Comparison of ENCODE assay signal across 35 cellular contexts in genomic region chr17:43461185-43461584, GRCh38. TPM values are rescaled to one million over a fixed set of nuclear protein-coding genes. Genes with fewer than 3 reads are reported as not detected.
DNase-seq lines count a peak whose midpoint lies in the region; ATAC-seq, FAIRE-seq and TF ChIP-seq lines count a peak whose summit lies in the region.
"Had no signal": no experiment of that assay in that cellular context is flagged by ENCODE, and none has a peak within 500 bp of the region (broad histone marks: within the 10 kb centered on the region; RNA-seq: fewer than 3 reads in every experiment).

No MANE protein-coding gene starts in this region.

- CTCF ChIA-PET in HepG2 (lab: Yijun Ruan, JAX; ENCODE audit: low intra/inter-chr PET ratio, low total read pairs) = no interaction called here

- peak in 1 of 2 experiments; percentile 49; a peak in 1 of 4 replicates for TF ChIP-seq EP300 in HepG2 (IDR thresholded peaks at IDR 0.05; ENCODE audit: low read depth in 2 of 2, low read length in 2 of 2)
- TF ChIP-seq EP300 in HepG2 (CRISPR knock-in tag; IDR thresholded peaks at IDR 0.05; ENCODE audit: borderline replicate concordance) = no peak

- DNase-seq in HepG2 (ENCODE audit: low spot score) = no peak
- no peak for DNase-seq in right lobe of liver
- no peak for DNase-seq in nephron progenitor cell
- DNase-seq in AG08396 (ENCODE audit: low spot score) = no peak
- DNase-seq in stimulated activated naive CD4-positive, alpha-beta T cell (lab: John Stamatoyannopoulos, UW) = no peak
- DNase-seq: 8988T; ACHN; AML-193; BE2C; C1 segment of cervical spinal cord; Caco-2; Calu3; CD4-positive, alpha-beta memory T cell; CD4-positive, alpha-beta T cell; CD4-positive, CD25-positive, alpha-beta regulatory T cell; CD8-positive, alpha-beta memory T cell; CD8-positive, alpha-beta T cell; COR-L47; DMS 273 treated with DMSO at 0.1 percent for 48 hours; DMS153; DMS53; DMS79; DMS79 treated with DMSO at 0.1 percent for 48 hours; DND-41; EL had no signal

- no peak for FAIRE-seq in HepG2 (lab: Jason Lieb, UNC)
- FAIRE-seq: A204.1, A549, D721Med had no signal

- H3K4me3 Mint-ChIP-seq in nephron progenitor cell = no peak overlapping the region
- H3K4me3 Mint-ChIP-seq: B cell; CD14-positive monocyte; CD4-positive, alpha-beta memory T cell; CD4-positive, alpha-beta T cell; CD4-positive, CD25-positive, alpha-beta regulatory T cell; CD8-positive, alpha-beta memory T cell; CD8-positive, alpha-beta T cell had no signal

- no peaks in the 10 kb centered on the region for H3K9me3 Mint-ChIP-seq in nephron progenitor cell
- H3K9me3 Mint-ChIP-seq: CD4-positive, alpha-beta T cell; CD8-positive, alpha-beta memory T cell; CD8-positive, alpha-beta T cell had no signal

- WGBS in HepG2 (ENCODE audit: low lambda C conversion rate) = 49% methylated on average over 1 of the region's 1 CpG
- WGBS in right lobe of liver (ENCODE audit: insufficient coverage, low coverage, low lambda C conversion rate, missing lambda C conversion rate) = 33% methylated on average over 1 of the region's 1 CpG
- WGBS in liver = 39% methylated on average over 1 of the region's 1 CpG

- no peaks in the 10 kb centered on the region for H3K79me2 ChIP-seq in HepG2 (ENCODE audit: insufficient read depth, low read length)

- H3K9ac ChIP-seq in HepG2 (ENCODE audit: insufficient read depth, low read depth, low read length) = no peak overlapping the region
- H3K9ac ChIP-seq in liver (ENCODE audit: low read depth in 1 of 2, low read length in 2 of 2) = no peak overlapping the region
- H3K9ac ChIP-seq: BLaER1; BLaER1 treated with 17β-estradiol and CSF1 and Interleukin-3, amounts not matched to agents 10 nM and 100 nM had no signal

- no TSS peak for BruUV-seq in HepG2 (replicated peaks; lab: Mats Ljungman, UMichigan)

- no peak for TF ChIP-seq POLR2A in HepG2 (IDR thresholded peaks at IDR 0.05; ENCODE audit: insufficient read depth in 1 of 2, low read depth in 2 of 2, low read length in 2 of 2)
- no peak for TF ChIP-seq POLR2A in right lobe of liver (IDR thresholded peaks at IDR 0.05)

- H3K4me2 ChIP-seq in HepG2 (ENCODE audit: low read depth, low read length) = no peak overlapping the region
- H3K4me2 ChIP-seq: A549; BLaER1; BLaER1 treated with 17β-estradiol and CSF1 and Interleukin-3, amounts not matched to agents 10 nM and 100 nM had no signal

- H3K4me3 ChIP-seq in HepG2 (replicated peaks in 1 of 3; ENCODE audit: insufficient read depth in 1 of 3, low read depth in 2 of 3, low read length in 3 of 3) (no peak overlapping the region), right lobe of liver (no peak overlapping the region), liver (ENCODE audit: low read depth in 1 of 3, low read length in 3 of 3) (no peak overlapping the region)
- H3K4me3 ChIP-seq: A549; BLaER1; BLaER1 treated with 17β-estradiol and CSF1 and Interleukin-3, amounts not matched to agents 10 nM and 100 nM had no signal

- H3K36me3 Mint-ChIP-seq in nephron progenitor cell (ENCODE audit: low read depth) = no peaks in the 10 kb centered on the region
- H3K36me3 Mint-ChIP-seq: CD14-positive monocyte; CD4-positive, alpha-beta memory T cell; CD4-positive, CD25-positive, alpha-beta regulatory T cell; CD8-positive, alpha-beta memory T cell; CD8-positive, alpha-beta T cell had no signal

- intact Hi-C loops in HepG2 (cut with micrococcal nuclease; ENCODE audit: unreplicated experiment) (no loop called here), right lobe of liver (cut with DNase I) (loop anchor here in 1 of 2 donors (10.0 kb wide), 1 partner anchor 56 kb away; no protein-coding TSS in a partner anchor)

- peak overlapping the region; percentile 7 for H3K27ac Mint-ChIP-seq in nephron progenitor cell
- H3K27ac Mint-ChIP-seq: B cell; CD14-positive monocyte; CD4-positive, alpha-beta T cell; CD4-positive, CD25-positive, alpha-beta regulatory T cell; CD8-positive, alpha-beta memory T cell; CD8-positive, alpha-beta T cell had no signal

- no peak for ATAC-seq in HepG2
- ATAC-seq in right lobe of liver = no peak
- ATAC-seq: A549; CD8-positive, alpha-beta T cell had no signal

- TF ChIP-seq CTCF in HepG2 (CRISPR knock-in tag; IDR thresholded peaks at IDR 0.05) (no peak), right lobe of liver (IDR thresholded peaks at IDR 0.05) (no peak), liver (IDR thresholded peaks at IDR 0.05; ENCODE audit: low read depth, low read length, missing input control) (no peak), nephron progenitor cell (IDR thresholded peaks at IDR 0.05) (no peak)

- H3K27ac ChIP-seq in HepG2 (ENCODE audit: extremely low read length, insufficient read depth, low read length) (peak overlapping the region; percentile 3), right lobe of liver (peak overlapping the region in 1 of 3 donors; percentile 27), liver (ENCODE audit: low read depth in 1 of 2, low read length in 2 of 2) (peak overlapping the region; percentile 3 to 48)
- H3K27ac ChIP-seq: 22Rv1; A549; BLaER1; BLaER1 treated with 17β-estradiol and CSF1 and Interleukin-3, amounts not matched to agents 10 nM and 100 nM; C4-2B had no signal

- POLR2A ChIA-PET in HepG2 (lab: Yijun Ruan, JAX) = interaction anchor here (0.6 to 1.7 kb wide), 4 partner anchors 15 to 93 kb away, joined by 3 to 10 read pairs (median 4); partner anchors contain the start of gene ARL4D

- H3K4me1 ChIP-seq in HepG2 (ENCODE audit: insufficient read depth, low read length) (peaks cover 75% of the 10 kb centered on the region), right lobe of liver (peaks cover 0 to 55% (median 23%) of the 10 kb centered on the region in 4 donors), liver (ENCODE audit: control insufficient read depth in 4 of 4, insufficient read depth in 4 of 4, low read length in 3 of 4) (peaks cover 13 to 38% (median 26%) of the 10 kb centered on the region in 4 donors)
- H3K4me1 ChIP-seq: BE2C had no signal

- H4K20me1 ChIP-seq in HepG2 (ENCODE audit: insufficient read depth, low read length) = no peaks in the 10 kb centered on the region
- H4K20me1 ChIP-seq: BLaER1; BLaER1 treated with 17β-estradiol and CSF1 and Interleukin-3, amounts not matched to agents 10 nM and 100 nM had no signal

- H3K4me1 Mint-ChIP-seq in nephron progenitor cell = peaks cover 25% of the 10 kb centered on the region
- H3K4me1 Mint-ChIP-seq: B cell had no signal

- TF ChIP-seq RAD21 in HepG2 (CRISPR knock-in tag; IDR thresholded peaks at IDR 0.05) = no peak
- no peak for TF ChIP-seq RAD21 in liver (IDR thresholded peaks at IDR 0.05)

- no peaks in the 10 kb centered on the region for H3K27me3 ChIP-seq in HepG2 (ENCODE audit: control insufficient read depth in 1 of 2, insufficient read depth in 2 of 2, low read length in 2 of 2)
- no peaks in the 10 kb centered on the region for H3K27me3 ChIP-seq in right lobe of liver
- H3K27me3 ChIP-seq in liver (ENCODE audit: control insufficient read depth in 4 of 4, insufficient read depth in 4 of 4, low read length in 3 of 4) = no peaks in the 10 kb centered on the region
- H3K27me3 ChIP-seq: BE2C; BLaER1; BLaER1 treated with 17β-estradiol and CSF1 and Interleukin-3, amounts not matched to agents 10 nM and 100 nM had no signal

- in situ Hi-C loops in HepG2 (cut with HindIII; ENCODE audit: extremely low pct_ligation_motif_present, low pct_unique_long_range_greater_than_20kb) = no loop called here

- H2AFZ ChIP-seq in HepG2 (ENCODE audit: low read length) = no peak overlapping the region

- H3K9me3 ChIP-seq in HepG2 (ENCODE audit: low read length) (no peaks in the 10 kb centered on the region), right lobe of liver (no peaks in the 10 kb centered on the region), liver (ENCODE audit: control insufficient read depth in 4 of 4, low read length in 3 of 4) (no peaks in the 10 kb centered on the region)
- H3K9me3 ChIP-seq: A549; BE2C; BLaER1; BLaER1 treated with 17β-estradiol and CSF1 and Interleukin-3, amounts not matched to agents 10 nM and 100 nM; Caco-2 had no signal

- H3K36me3 ChIP-seq in HepG2 (replicated peaks in 1 of 2; ENCODE audit: control insufficient read depth in 1 of 2, insufficient read depth in 2 of 2, low read length in 2 of 2) = no peaks in the 10 kb centered on the region
- H3K36me3 ChIP-seq in right lobe of liver = no peaks in the 10 kb centered on the region
- no peaks in the 10 kb centered on the region for H3K36me3 ChIP-seq in liver (ENCODE audit: control insufficient read depth in 4 of 4, insufficient read depth in 3 of 4, low read depth in 1 of 4, low read length in 3 of 4)
- H3K36me3 ChIP-seq: BE2C; BLaER1; BLaER1 treated with 17β-estradiol and CSF1 and Interleukin-3, amounts not matched to agents 10 nM and 100 nM had no signal

- H3K27me3 Mint-ChIP-seq in nephron progenitor cell (ENCODE audit: low read depth, poor library complexity) = peaks cover 16% of the 10 kb centered on the region

TF ChIP-seq in HepG2, 621 proteins besides CTCF, POLR2A, EP300 and RAD21 (continues in another document):
- TF ChIP-seq GATAD1 (CRISPR knock-in tag; IDR thresholded peaks at IDR 0.05) = no peak

TF ChIP-seq in liver, 16 proteins besides CTCF, POLR2A, EP300 and RAD21:
- TF ChIP-seq JUND (IDR thresholded peaks at IDR 0.05) (no peak), FOXA2 (IDR thresholded peaks at IDR 0.05) (peak; percentile 7)

RNA-seq across cellular contexts. Expression of gene DHX8, which starts 22.6 kb away (rescaled TPM):
- 48.9 and 66.9 TPM in 2 replicates for total RNA-seq in HepG2 (2016; rRNA removed; fragmentation: Illumina TruSeq; extraction: Trizol)
- 7.3 and 7.5 TPM in 2 replicates for total RNA-seq in HepG2 (2016; cell fraction: cytosol; rRNA removed; fragmentation: Illumina TruSeq; extraction: Trizol; ENCODE audit: low read depth)
- total RNA-seq in HepG2 (2016; cell fraction: insoluble cytoplasmic fraction; rRNA removed; fragmentation: Illumina TruSeq; extraction: Trizol) = 48.9 and 59.5 TPM in 2 replicates
- 13.7 and 14.3 TPM in 2 replicates for total RNA-seq in HepG2 (2016; cell fraction: membrane; rRNA removed; fragmentation: Illumina TruSeq; extraction: Trizol)
- 36.4 and 38.7 TPM in 2 replicates for total RNA-seq in HepG2 (2016; cell fraction: nucleus; rRNA removed; fragmentation: Illumina TruSeq; extraction: Trizol)
- polyA plus RNA-seq in HepG2 (2011; rRNA removed) = 23.6 and 24.8 TPM in 2 replicates
- polyA plus RNA-seq in HepG2 (2011; cell fraction: cytosol; rRNA removed) = 19.6 and 23.9 TPM in 2 replicates
- polyA plus RNA-seq in HepG2 (2011; cell fraction: nucleus; rRNA removed) = 28.8 and 31.8 TPM in 2 replicates
- polyA plus RNA-seq in HepG2 (2012) = 24.9 and 33.1 TPM in 2 replicates
- 1.9 and 2.2 TPM in 2 replicates for polyA plus RNA-seq in HepG2 (2016; cell fraction: cytosol; fragmentation: Illumina TruSeq; extraction: Trizol; ENCODE audit: low read depth)
- 37.7 and 41.9 TPM in 2 replicates for polyA plus RNA-seq in HepG2 (2016; cell fraction: insoluble cytoplasmic fraction; fragmentation: Illumina TruSeq; extraction: Trizol; ENCODE audit: low read depth)
- 4.4 and 5.7 TPM in 2 replicates for polyA plus RNA-seq in HepG2 (2016; cell fraction: membrane; fragmentation: Illumina TruSeq; extraction: Trizol; ENCODE audit: low read depth)
- polyA plus RNA-seq in HepG2 (2016; cell fraction: nucleus; fragmentation: Illumina TruSeq; extraction: Trizol; ENCODE audit: insufficient read depth, low read depth) = 36.7 and 42.2 TPM in 2 replicates
- 67.3 and 93.6 TPM in 2 replicates for polyA minus RNA-seq in HepG2 (2011; rRNA and poly(A)+ RNA removed; ENCODE audit: low replicate concordance)
- polyA minus RNA-seq in HepG2 (2011; cell fraction: cytosol; rRNA and poly(A)+ RNA removed) = 36.8 and 37.9 TPM in 2 replicates
- 37.6 and 44.9 TPM in 2 replicates for polyA minus RNA-seq in HepG2 (2011; cell fraction: nucleus; rRNA and poly(A)+ RNA removed)
- total RNA-seq in right lobe of liver = 10 to 100 TPM; 14.1 to 18.6 (median 17.5) TPM
- 10 to 100 TPM; 19.2 to 19.6 TPM for total RNA-seq in liver
- 10 to 100 TPM; 10.9 to 21.3 TPM for polyA plus RNA-seq in liver
